8 cellular contexts compared by ENCODE assay signal in genomic region chr2:48110497-48110896, GRCh38.
DNase-seq lines count a peak whose midpoint lies in the region; ATAC-seq and TF ChIP-seq lines count a peak whose summit lies in the region.

No MANE protein-coding gene starts in this region.

- DNase-seq in activated naive CD8-positive, alpha-beta T cell treated with anti-CD3 and anti-CD28 coated beads, Interleukin-2, amount 10 ng/mL, durations not matched to agents 7 days and 5 days = no peak
- DNase-seq in activated naive CD8-positive, alpha-beta T cell treated with anti-CD3 and anti-CD28 coated beads for 36 hours = no peak
- no peak for DNase-seq in activated CD8-positive, alpha-beta T cell treated with anti-CD3 and anti-CD28 coated beads for 36 hours
- DNase-seq in immature natural killer cell (no peak), globus pallidus (ENCODE audit: low spot score) (no peak), osteocyte (ENCODE audit: extremely low spot score, unreplicated experiment) (no peak)
- DNase-seq in stimulated activated effector memory CD8-positive, alpha-beta T cell treated with anti-CD3 and anti-CD28 coated beads, Interleukin-12 subunit alpha, Interleukin-12 subunit beta, amount 100 ng/mL, for 72 hours (ENCODE audit: low spot score in 2 of 2) = no peak
- no peak for DNase-seq in stimulated activated CD8-positive, alpha-beta memory T cell treated with anti-CD3 and anti-CD28 coated beads, Interleukin-4, amount 100 ng/mL, for 48 hours

- TF ChIP-seq CTCF in activated CD8-positive, alpha-beta T cell treated with anti-CD3 and anti-CD28 coated beads for 36 hours (IDR thresholded peaks at IDR 0.05) = no peak
- no peak for TF ChIP-seq CTCF in osteocyte (IDR thresholded peaks at IDR 0.05)

- CTCF ChIA-PET in activated CD8-positive, alpha-beta T cell treated with anti-CD3 and anti-CD28 coated beads for 36 hours (lab: Charles Lee) = no interaction called here

- POLR2A ChIA-PET in activated naive CD8-positive, alpha-beta T cell treated with anti-CD3 and anti-CD28 coated beads, Interleukin-2, amount 10 ng/mL, durations not matched to agents 7 days and 5 days (lab: Charles Lee) = no interaction called here
- POLR2A ChIA-PET in activated CD8-positive, alpha-beta T cell treated with anti-CD3 and anti-CD28 coated beads for 36 hours (lab: Charles Lee) = no interaction called here

- no peaks in the 10 kb centered on the region for H3K27me3 Mint-ChIP-seq in activated naive CD8-positive, alpha-beta T cell treated with anti-CD3 and anti-CD28 coated beads, Interleukin-2, amount 10 ng/mL, durations not matched to agents 7 days and 5 days
- H3K27me3 Mint-ChIP-seq in activated naive CD8-positive, alpha-beta T cell treated with anti-CD3 and anti-CD28 coated beads for 36 hours = peaks cover 6% of the 10 kb centered on the region
- no peaks in the 10 kb centered on the region for H3K27me3 Mint-ChIP-seq in activated CD8-positive, alpha-beta T cell treated with anti-CD3 and anti-CD28 coated beads for 36 hours
- H3K27me3 Mint-ChIP-seq in immature natural killer cell (ENCODE audit: low read depth in 3 of 3) (peaks cover 0 to 7% (median 6%) of the 10 kb centered on the region in 3 donors), osteocyte (ENCODE audit: unreplicated experiment) (no peaks in the 10 kb centered on the region)

- H3K9me3 Mint-ChIP-seq in activated naive CD8-positive, alpha-beta T cell treated with anti-CD3 and anti-CD28 coated beads, Interleukin-2, amount 10 ng/mL, durations not matched to agents 7 days and 5 days = no peaks in the 10 kb centered on the region
- no peaks in the 10 kb centered on the region for H3K9me3 Mint-ChIP-seq in activated naive CD8-positive, alpha-beta T cell treated with anti-CD3 and anti-CD28 coated beads for 36 hours
- H3K9me3 Mint-ChIP-seq in activated CD8-positive, alpha-beta T cell treated with anti-CD3 and anti-CD28 coated beads for 36 hours = no peaks in the 10 kb centered on the region
- no peaks in the 10 kb centered on the region for H3K9me3 Mint-ChIP-seq in immature natural killer cell
- no peaks in the 10 kb centered on the region for H3K9me3 Mint-ChIP-seq in stimulated activated effector memory CD8-positive, alpha-beta T cell treated with anti-CD3 and anti-CD28 coated beads, Interleukin-12 subunit alpha, Interleukin-12 subunit beta, amount 100 ng/mL, for 72 hours
- H3K9me3 Mint-ChIP-seq in osteocyte (ENCODE audit: unreplicated experiment) = no peaks in the 10 kb centered on the region

- ATAC-seq in activated naive CD8-positive, alpha-beta T cell treated with anti-CD3 and anti-CD28 coated beads, Interleukin-2, amount 10 ng/mL, durations not matched to agents 7 days and 5 days (ENCODE audit: low read depth) = no peak
- ATAC-seq in activated CD8-positive, alpha-beta T cell treated with anti-CD3 and anti-CD28 coated beads for 36 hours = no peak
- no peak for ATAC-seq in stimulated activated effector memory CD8-positive, alpha-beta T cell treated with anti-CD3 and anti-CD28 coated beads, Interleukin-12 subunit alpha, Interleukin-12 subunit beta, amount 100 ng/mL, for 72 hours

- peaks cover 18% of the 10 kb centered on the region for H3K4me1 Mint-ChIP-seq in activated naive CD8-positive, alpha-beta T cell treated with anti-CD3 and anti-CD28 coated beads, Interleukin-2, amount 10 ng/mL, durations not matched to agents 7 days and 5 days
- H3K4me1 Mint-ChIP-seq in activated naive CD8-positive, alpha-beta T cell treated with anti-CD3 and anti-CD28 coated beads for 36 hours = peaks cover 43% of the 10 kb centered on the region
- peaks cover 30% of the 10 kb centered on the region for H3K4me1 Mint-ChIP-seq in activated CD8-positive, alpha-beta T cell treated with anti-CD3 and anti-CD28 coated beads for 36 hours (ENCODE audit: low read depth)
- H3K4me1 Mint-ChIP-seq in immature natural killer cell (peaks cover 30 to 34% of the 10 kb centered on the region in 2 donors), osteocyte (ENCODE audit: unreplicated experiment) (peaks cover 35% of the 10 kb centered on the region)
- peaks cover 44% of the 10 kb centered on the region for H3K4me1 Mint-ChIP-seq in stimulated activated effector memory CD8-positive, alpha-beta T cell treated with anti-CD3 and anti-CD28 coated beads, Interleukin-12 subunit alpha, Interleukin-12 subunit beta, amount 100 ng/mL, for 72 hours

- intact Hi-C loops in activated CD8-positive, alpha-beta T cell treated with anti-CD3 and anti-CD28 coated beads for 36 hours (cut with micrococcal nuclease) = no loop called here

- no peak overlapping the region for H3K27ac Mint-ChIP-seq in activated naive CD8-positive, alpha-beta T cell treated with anti-CD3 and anti-CD28 coated beads, Interleukin-2, amount 10 ng/mL, durations not matched to agents 7 days and 5 days
- no peak overlapping the region for H3K27ac Mint-ChIP-seq in activated naive CD8-positive, alpha-beta T cell treated with anti-CD3 and anti-CD28 coated beads for 36 hours
- no peak overlapping the region for H3K27ac Mint-ChIP-seq in activated CD8-positive, alpha-beta T cell treated with anti-CD3 and anti-CD28 coated beads for 36 hours
- no peak overlapping the region for H3K27ac Mint-ChIP-seq in immature natural killer cell
- peak overlapping the region; percentile 89 for H3K27ac Mint-ChIP-seq in stimulated activated effector memory CD8-positive, alpha-beta T cell treated with anti-CD3 and anti-CD28 coated beads, Interleukin-12 subunit alpha, Interleukin-12 subunit beta, amount 100 ng/mL, for 72 hours
- no peak overlapping the region for H3K27ac Mint-ChIP-seq in osteocyte (ENCODE audit: unreplicated experiment)

- peak overlapping the region; percentile 93 for H3K4me3 Mint-ChIP-seq in activated naive CD8-positive, alpha-beta T cell treated with anti-CD3 and anti-CD28 coated beads, Interleukin-2, amount 10 ng/mL, durations not matched to agents 7 days and 5 days
- no peak overlapping the region for H3K4me3 Mint-ChIP-seq in activated naive CD8-positive, alpha-beta T cell treated with anti-CD3 and anti-CD28 coated beads for 36 hours
- H3K4me3 Mint-ChIP-seq in activated CD8-positive, alpha-beta T cell treated with anti-CD3 and anti-CD28 coated beads for 36 hours = peak overlapping the region; percentile 84
- H3K4me3 Mint-ChIP-seq in immature natural killer cell (peak overlapping the region; percentile 83 to 94 (median 93)), osteocyte (ENCODE audit: unreplicated experiment) (no peak overlapping the region)
- peak overlapping the region; percentile 83 for H3K4me3 Mint-ChIP-seq in stimulated activated effector memory CD8-positive, alpha-beta T cell treated with anti-CD3 and anti-CD28 coated beads, Interleukin-12 subunit alpha, Interleukin-12 subunit beta, amount 100 ng/mL, for 72 hours

- no peaks in the 10 kb centered on the region for H3K36me3 Mint-ChIP-seq in activated naive CD8-positive, alpha-beta T cell treated with anti-CD3 and anti-CD28 coated beads, Interleukin-2, amount 10 ng/mL, durations not matched to agents 7 days and 5 days
- no peaks in the 10 kb centered on the region for H3K36me3 Mint-ChIP-seq in activated naive CD8-positive, alpha-beta T cell treated with anti-CD3 and anti-CD28 coated beads for 36 hours
- H3K36me3 Mint-ChIP-seq in activated CD8-positive, alpha-beta T cell treated with anti-CD3 and anti-CD28 coated beads for 36 hours (ENCODE audit: low read depth) = no peaks in the 10 kb centered on the region
- H3K36me3 Mint-ChIP-seq in immature natural killer cell (no peaks in the 10 kb centered on the region), osteocyte (ENCODE audit: unreplicated experiment) (no peaks in the 10 kb centered on the region)
- peaks cover 5% of the 10 kb centered on the region for H3K36me3 Mint-ChIP-seq in stimulated activated effector memory CD8-positive, alpha-beta T cell treated with anti-CD3 and anti-CD28 coated beads, Interleukin-12 subunit alpha, Interleukin-12 subunit beta, amount 100 ng/mL, for 72 hours

Comparison
In these comparisons a context has a peak if more than half of its experiments do, and no peak if none do; other contexts are left out.
1. H3K4me3 Mint-ChIP-seq: peak in activated naive CD8-positive, alpha-beta T cell treated with anti-CD3 and anti-CD28 coated beads, Interleukin-2, amount 10 ng/mL, durations not matched to agents 7 days and 5 days (single experiment), activated CD8-positive, alpha-beta T cell treated with anti-CD3 and anti-CD28 coated beads for 36 hours (single experiment), immature natural killer cell (5 of 5) and stimulated activated effector memory CD8-positive, alpha-beta T cell treated with anti-CD3 and anti-CD28 coated beads, Interleukin-12 subunit alpha, Interleukin-12 subunit beta, amount 100 ng/mL, for 72 hours (single experiment); none in activated naive CD8-positive, alpha-beta T cell treated with anti-CD3 and anti-CD28 coated beads for 36 hours (single experiment) and osteocyte (single experiment).